In the genomic region with DNA sequence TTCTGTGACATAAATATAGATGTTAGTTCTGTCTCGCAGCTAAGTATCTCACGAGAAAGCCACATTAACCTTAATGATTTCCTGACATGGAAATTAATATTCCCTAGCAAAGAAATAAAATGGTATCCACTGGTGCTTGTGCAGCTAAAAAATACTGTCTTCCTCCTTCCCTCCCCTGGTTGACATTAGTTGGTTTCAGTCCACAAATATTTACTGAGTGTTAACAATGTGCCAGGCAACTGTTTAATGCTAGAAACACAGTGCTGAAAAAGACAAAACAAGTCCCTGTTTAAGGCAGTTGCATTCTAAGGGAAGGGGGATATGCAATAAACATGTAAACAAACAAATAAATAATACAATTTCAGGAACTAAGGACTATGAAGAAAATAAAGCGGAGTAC, we compare ENCODE assay signal across 8 cellular contexts. TPM values are rescaled to one million over a fixed set of nuclear protein-coding genes. Genes with fewer than 3 reads are reported as not detected.
DNase-seq lines count a peak whose midpoint lies in the region; TF ChIP-seq lines count a peak whose summit lies in the region.
"Had no signal": no experiment of that assay in that cellular context is flagged by ENCODE, and none has a peak within 500 bp of the region (broad histone marks: within the 10 kb centered on the region; RNA-seq: fewer than 3 reads in every experiment).

No MANE protein-coding gene starts in this region.

- H3K79me2 ChIP-seq in DOHH2 (ENCODE audit: control insufficient read depth, low read length) (peaks cover 28% of the 10 kb centered on the region), OCI-LY1 (ENCODE audit: insufficient read depth, low read length) (no peaks in the 10 kb centered on the region)

- H3F3A ChIP-seq in DOHH2 (ENCODE audit: control insufficient read depth, insufficient read depth), result peaks cover 26% of the 10 kb centered on the region
- no peaks in the 10 kb centered on the region for H3F3A ChIP-seq in OCI-LY1 (ENCODE audit: insufficient read depth, low read length)

- H3K4me3 ChIP-seq in DOHH2 (ENCODE audit: low read length) (peak overlapping the region; percentile 65), OCI-LY1 (ENCODE audit: low read depth, low read length, poor library complexity, severe bottlenecking) (peak overlapping the region; percentile 9), prostate gland (no peak overlapping the region)

- H2AFZ ChIP-seq in OCI-LY1 (ENCODE audit: low read length), result no peak overlapping the region

- H3K36me3 ChIP-seq in DOHH2 (ENCODE audit: control insufficient read depth, low read length) (peaks cover 49% of the 10 kb centered on the region), OCI-LY1 (ENCODE audit: insufficient read depth, low read length) (no peaks in the 10 kb centered on the region), prostate gland (no peaks in the 10 kb centered on the region)

- no peaks in the 10 kb centered on the region for H3K9me3 Mint-ChIP-seq in endothelial cell (ENCODE audit: unreplicated experiment)

- H3K9me2 ChIP-seq in DOHH2 (replicated peaks; ENCODE audit: control insufficient read depth, low read length) (no peaks in the 10 kb centered on the region), OCI-LY1 (ENCODE audit: low read depth, low read length) (no peaks in the 10 kb centered on the region)

- peak overlapping the region; percentile 22 for H3K27ac Mint-ChIP-seq in endothelial cell (ENCODE audit: unreplicated experiment)

- H3K4me1 ChIP-seq in DOHH2 (ENCODE audit: control insufficient read depth, low read length), result peaks cover 85% of the 10 kb centered on the region
- H3K4me1 ChIP-seq in OCI-LY1 (ENCODE audit: insufficient read depth, low read length, severe bottlenecking), result peaks cover 76% of the 10 kb centered on the region
- no peaks in the 10 kb centered on the region for H3K4me1 ChIP-seq in prostate gland (replicated peaks)

- intact Hi-C loops in prostate gland (cut with DNase I), result no loop called here

- peak overlapping the region; percentile 96 for H3K27ac ChIP-seq in DOHH2 (ENCODE audit: low read depth, low read length)
- peak overlapping the region; percentile 98 for H3K27ac ChIP-seq in OCI-LY1 (ENCODE audit: low read depth, low read length, poor library complexity, severe bottlenecking)
- H3K27ac ChIP-seq in prostate gland, result peak overlapping the region; percentile 40 to 54

- H3K9ac ChIP-seq in OCI-LY1 (ENCODE audit: low read length), result peak overlapping the region; percentile 58

- no peak overlapping the region for H3K4me3 Mint-ChIP-seq in endothelial cell (ENCODE audit: unreplicated experiment)

- H3K9me3 ChIP-seq in DOHH2 (ENCODE audit: control insufficient read depth, insufficient read depth, low read length) (no peaks in the 10 kb centered on the region), OCI-LY1 (ENCODE audit: low read length) (no peaks in the 10 kb centered on the region), prostate gland (no peaks in the 10 kb centered on the region)

- H3K27me3 ChIP-seq in DOHH2 (ENCODE audit: control insufficient read depth, low read length) (no peaks in the 10 kb centered on the region), OCI-LY1 (ENCODE audit: insufficient read depth, low read length) (no peaks in the 10 kb centered on the region), prostate gland (replicated peaks; ENCODE audit: insufficient read depth) (no peaks in the 10 kb centered on the region)

- peaks cover 11% of the 10 kb centered on the region for H3K4me1 Mint-ChIP-seq in endothelial cell (ENCODE audit: unreplicated experiment)

- TF ChIP-seq POLR2A in prostate gland (IDR thresholded peaks at IDR 0.05), result no peak

- peaks cover 2% of the 10 kb centered on the region for H3K27me3 Mint-ChIP-seq in endothelial cell (ENCODE audit: unreplicated experiment)

- H4K20me1 ChIP-seq in DOHH2 (ENCODE audit: control insufficient read depth, insufficient read depth, low read depth, low read length) (no peaks in the 10 kb centered on the region), OCI-LY1 (ENCODE audit: insufficient read depth, low read length) (no peaks in the 10 kb centered on the region)

- TF ChIP-seq CTCF in DOHH2 (IDR thresholded peaks at IDR 0.05; ENCODE audit: low read depth, low read length, poor library complexity, severe bottlenecking), result no peak
- no peak for TF ChIP-seq CTCF in OCI-LY1 (IDR thresholded peaks at IDR 0.05; ENCODE audit: low read length)
- no peak for TF ChIP-seq CTCF in endothelial cell (IDR thresholded peaks at IDR 0.05; ENCODE audit: unreplicated experiment)
- TF ChIP-seq CTCF in prostate gland (IDR thresholded peaks at IDR 0.05), result no peak

- 83% methylated on average over 3 of the region's 3 CpGs for WGBS in prostate gland

- no peak for DNase-seq in endothelial cell (ENCODE audit: low spot score)
- peak; percentile 13 for DNase-seq in prostate gland (ENCODE audit: low spot score)
- DNase-seq in NCI-H2171 treated with DMSO at 0.1 percent for 48 hours (lab: John Stamatoyannopoulos, UW), result no peak
- DNase-seq in OCI-M2 (lab: John Stamatoyannopoulos, UW; ENCODE audit: unreplicated experiment), result no peak
- no peak for DNase-seq in NK-92 treated with Interleukin-12 subunit alpha and Interleukin-12 subunit beta, amount 100 ng/mL, for 24 hours (lab: John Stamatoyannopoulos, UW)
- DNase-seq: activated gamma-delta T cell treated with Interleukin-2 at 50 U/mL for 16 hours had no signal

- peaks cover 5% of the 10 kb centered on the region for H3K36me3 Mint-ChIP-seq in endothelial cell (ENCODE audit: low read depth, unreplicated experiment)

- peak overlapping the region; percentile 62 for H3K4me2 ChIP-seq in DOHH2 (ENCODE audit: low read length)
- H3K4me2 ChIP-seq in OCI-LY1 (ENCODE audit: low read length), result peak overlapping the region; percentile 52

RNA-seq across cellular contexts. Expression of gene VPS54, which starts 44.2 kb away (rescaled TPM):
- total RNA-seq in endothelial cell (ENCODE audit: unreplicated experiment) (13.6 TPM), prostate gland (10 to 100 TPM; 33.5 to 41.1 TPM)

Comparison
In these comparisons a context has a peak if more than half of its experiments do, and no peak if none do; other contexts are left out.
1. H3K27ac ChIP-seq: peak in every context shown above with its lines; median percentile 98 in OCI-LY1; 96 in DOHH2; 47 in prostate gland.
2. H3K4me3 ChIP-seq: peak in DOHH2 (single experiment) and OCI-LY1 (single experiment); none in prostate gland (0 of 2).